12 cellular contexts compared by ENCODE assay signal in genomic region chr14:37864861-37865718, GRCh38.
DNase-seq lines count a peak whose midpoint lies in the region; ATAC-seq and TF ChIP-seq lines count a peak whose summit lies in the region.
"Had no signal": no experiment of that assay in that cellular context is flagged by ENCODE, and none has a peak within 500 bp of the region (broad histone marks: within the 10 kb centered on the region; RNA-seq: fewer than 3 reads in every experiment).

No MANE protein-coding gene starts in this region.

- DNase-seq in NCI-H2196 (lab: John Stamatoyannopoulos, UW; ENCODE audit: unreplicated experiment): peak; percentile 24
- no peak for DNase-seq in NCI-H2196 treated with DMSO at 0.1 percent for 48 hours (lab: John Stamatoyannopoulos, UW; ENCODE audit: unreplicated experiment)
- DNase-seq in SJCRH30: peak; percentile 75 to 88
- no peak for DNase-seq in SIG-M5 (lab: John Stamatoyannopoulos, UW)
- no peak for DNase-seq in NCI-H128 (lab: John Stamatoyannopoulos, UW; ENCODE audit: unreplicated experiment)
- DNase-seq: activated CD4-positive, alpha-beta T cell treated with anti-CD3 and anti-CD28 coated beads for 4 hours; foreskin melanocyte had no signal

- peak; percentile 65 for ATAC-seq in gastroesophageal sphincter
- ATAC-seq in HG03159 (IDR thresholded peaks at IDR 0.05; ENCODE audit: unreplicated experiment): no peak
- ATAC-seq: activated naive CD4-positive, alpha-beta T cell treated with anti-CD3 and anti-CD28 coated beads, Interleukin-2, amount 50 U/mL, for 72 hours had no signal

- WGBS in gastroesophageal sphincter (ENCODE audit: low coverage in 1 of 2), 2 donors: 14 to 25% methylated on average over 7 to 11 of the region's 11 CpGs

- TF ChIP-seq EP300 in gastroesophageal sphincter (IDR thresholded peaks at IDR 0.05): no peak

- no peak for TF ChIP-seq POLR2A in gastroesophageal sphincter (IDR thresholded peaks at IDR 0.05)

- H3K27ac ChIP-seq in SJCRH30 (peak overlapping the region; percentile 68), gastroesophageal sphincter (peak overlapping the region in 2 of 4 donors; percentile 14 to 20), temporal lobe (ENCODE audit: low read depth, low read length) (peak overlapping the region; percentile 10)

- H3K4me3 ChIP-seq in SJCRH30 (peak overlapping the region; percentile 9), gastroesophageal sphincter (no peak overlapping the region)
- H3K4me3 ChIP-seq: skin epidermis had no signal

- H3K4me1 ChIP-seq in SJCRH30: peaks cover 19% of the 10 kb centered on the region
- H3K4me1 ChIP-seq in gastroesophageal sphincter: peaks cover 3 to 21% (median 4%) of the 10 kb centered on the region in 3 donors

- H3K9me3 ChIP-seq in SJCRH30 (replicated peaks) (no peaks in the 10 kb centered on the region), gastroesophageal sphincter (no peaks in the 10 kb centered on the region)

- H3K36me3 ChIP-seq in SJCRH30 (no peaks in the 10 kb centered on the region), gastroesophageal sphincter (no peaks in the 10 kb centered on the region)

- TF ChIP-seq CTCF in gastroesophageal sphincter (IDR thresholded peaks at IDR 0.05): no peak

- H3K27me3 ChIP-seq in SJCRH30: no peaks in the 10 kb centered on the region
- H3K27me3 ChIP-seq in gastroesophageal sphincter: no peaks in the 10 kb centered on the region

Comparison
In these comparisons a context has a peak if more than half of its experiments do, and no peak if none do; other contexts are left out.
1. DNase-seq: peak in NCI-H2196 (single experiment) and SJCRH30 (2 of 2); none in NCI-H2196 treated with DMSO at 0.1 percent for 48 hours (single experiment), SIG-M5 (single experiment) and NCI-H128 (single experiment).